Comparison of ENCODE assay signal across 25 cellular contexts in the genomic region with DNA sequence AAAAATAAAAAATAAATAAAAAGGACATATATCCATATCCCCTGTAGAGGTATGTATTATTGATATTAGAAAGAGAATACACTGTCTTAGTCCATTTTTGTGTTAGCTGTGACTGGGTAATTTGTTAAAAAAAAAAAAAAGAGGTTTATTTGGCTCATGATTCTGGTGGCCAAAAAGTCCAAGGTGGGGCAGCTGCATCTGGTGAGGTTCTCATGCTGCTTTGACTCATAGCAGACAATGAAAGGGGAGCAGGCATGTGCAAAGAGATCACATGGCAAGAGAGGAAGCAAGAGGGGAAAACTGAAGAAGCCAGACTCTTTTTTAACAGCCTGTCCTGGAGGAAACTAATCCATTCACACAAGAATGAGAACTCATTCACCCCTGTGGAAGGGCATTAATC.
"Had no signal": no experiment of that assay in that cellular context is flagged by ENCODE, and none has a peak within 500 bp of the region (broad histone marks: within the 10 kb centered on the region; RNA-seq: fewer than 3 reads in every experiment).

No MANE protein-coding gene starts in this region.

- H3K9me3 ChIP-seq: left ventricle myocardium inferior, mucosa of descending colon, ovary, right atrium auricular region, spleen, suprapubic skin, thoracic aorta, tibial artery, upper lobe of right lung had no signal

- H3K9me3 Mint-ChIP-seq: natural killer cell treated with Interleukin-12 subunit alpha and Interleukin-12 subunit beta and Interleukin-15 and Interleukin-18, amount 100 ng/mL, for 72 hours; stimulated activated effector memory CD8-positive, alpha-beta T cell treated with anti-CD3 and anti-CD28 coated beads, Interleukin-12 subunit alpha, Interleukin-12 subunit beta, amount 100 ng/mL, for 72 hours; stimulated activated naive CD8-positive, alpha-beta T cell treated with anti-CD3 and anti-CD28 coated beads, Interleukin-15, Interleukin-2, amounts not matched to agents 100 ng/mL and 50 ng/mL, for 24 hours had no signal

- H3K79me2 ChIP-seq: hepatocyte had no signal

- H3K36me3 ChIP-seq: left ventricle myocardium inferior, ovary, right atrium auricular region, spleen, suprapubic skin, thoracic aorta, tibial artery, upper lobe of right lung had no signal

- FAIRE-seq: urothelium cell line had no signal

- H3K27me3 Mint-ChIP-seq: stimulated activated naive CD8-positive, alpha-beta T cell treated with anti-CD3 and anti-CD28 coated beads, Interleukin-15, Interleukin-2, amounts not matched to agents 100 ng/mL and 50 ng/mL, for 24 hours had no signal

- H3K4me1 ChIP-seq: spleen, suprapubic skin, upper lobe of right lung had no signal

- H3K4me3 Mint-ChIP-seq: memory B cell; naive thymus-derived CD4-positive, alpha-beta T cell; natural killer cell treated with Interleukin-12 subunit alpha and Interleukin-12 subunit beta and Interleukin-15 and Interleukin-18, amount 100 ng/mL, for 72 hours; stimulated activated effector memory CD8-positive, alpha-beta T cell treated with anti-CD3 and anti-CD28 coated beads, Interleukin-12 subunit alpha, Interleukin-12 subunit beta, amount 100 ng/mL, for 72 hours; stimulated activated naive CD8-positive, alpha-beta T cell treated with anti-CD3 and anti-CD28 coated beads, Interleukin-15, Interleukin-2, amounts not matched to agents 100 ng/mL and 50 ng/mL, for 24 hours had no signal

- H3K27ac Mint-ChIP-seq: memory B cell; naive thymus-derived CD4-positive, alpha-beta T cell; natural killer cell treated with Interleukin-12 subunit alpha and Interleukin-12 subunit beta and Interleukin-15 and Interleukin-18, amount 100 ng/mL, for 72 hours; progenitor cell of endocrine pancreas; stimulated activated effector memory CD8-positive, alpha-beta T cell treated with anti-CD3 and anti-CD28 coated beads, Interleukin-12 subunit alpha, Interleukin-12 subunit beta, amount 100 ng/mL, for 72 hours; stimulated activated naive CD8-positive, alpha-beta T cell treated with anti-CD3 and anti-CD28 coated beads, Interleukin-15, Interleukin-2, amounts not matched to agents 100 ng/mL and 50 ng/mL, for 24 hours had no signal

- H3K4me2 ChIP-seq: hepatocyte had no signal

- DNase-seq: islet precursor cell; left ventricle myocardium inferior; midbrain; mucosa of descending colon; naive thymus-derived CD4-positive, alpha-beta T cell; ovary; spleen; stimulated activated CD4-positive, alpha-beta T cell treated with anti-CD3 and anti-CD28 coated beads, Interleukin-4, amount 100 ng/mL, for 24 hours; stimulated activated naive CD4-positive, alpha-beta T cell; tibial artery; trophoblast cell; upper lobe of right lung had no signal

- H3K4me3 ChIP-seq: hepatocyte, left ventricle myocardium inferior, lung, mucosa of descending colon, ovary, right atrium auricular region, skin epidermis, spleen, suprapubic skin, thoracic aorta, tibial artery, upper lobe of right lung had no signal

- H3K4me1 Mint-ChIP-seq: memory B cell; stimulated activated effector memory CD8-positive, alpha-beta T cell treated with anti-CD3 and anti-CD28 coated beads, Interleukin-12 subunit alpha, Interleukin-12 subunit beta, amount 100 ng/mL, for 72 hours had no signal

- H3K27ac ChIP-seq: hepatocyte, left ventricle myocardium inferior, ovary, right atrium auricular region, skin epidermis, spleen, suprapubic skin, thoracic aorta, tibial artery, upper lobe of right lung had no signal

- H2AFZ ChIP-seq: hepatocyte had no signal

- ATAC-seq: mucosa of descending colon; naive thymus-derived CD4-positive, alpha-beta T cell; natural killer cell treated with Interleukin-12 subunit alpha and Interleukin-12 subunit beta and Interleukin-15 and Interleukin-18, amount 100 ng/mL, for 72 hours; sciatic nerve; stimulated activated effector memory CD8-positive, alpha-beta T cell treated with anti-CD3 and anti-CD28 coated beads, Interleukin-12 subunit alpha, Interleukin-12 subunit beta, amount 100 ng/mL, for 72 hours; upper lobe of right lung had no signal

- H3K36me3 Mint-ChIP-seq: memory B cell; naive thymus-derived CD4-positive, alpha-beta T cell; natural killer cell treated with Interleukin-12 subunit alpha and Interleukin-12 subunit beta and Interleukin-15 and Interleukin-18, amount 100 ng/mL, for 72 hours; stimulated activated effector memory CD8-positive, alpha-beta T cell treated with anti-CD3 and anti-CD28 coated beads, Interleukin-12 subunit alpha, Interleukin-12 subunit beta, amount 100 ng/mL, for 72 hours had no signal

- H3K27me3 ChIP-seq: hepatocyte, ovary, right atrium auricular region, spleen, suprapubic skin, tibial artery, upper lobe of right lung had no signal
